Comparison of ENCODE assay signal across 22 cellular contexts in genomic region chr14:61575126-61575525, GRCh38.
"Had no signal": no experiment of that assay in that cellular context is flagged by ENCODE, and none has a peak within 500 bp of the region (broad histone marks: within the 10 kb centered on the region; RNA-seq: fewer than 3 reads in every experiment).

No MANE protein-coding gene starts in this region.

- H3K27ac Mint-ChIP-seq: activated naive CD4-positive, alpha-beta T cell treated with anti-CD3 and anti-CD28 coated beads for 36 hours; activated T-helper 2 cell treated with anti-CD3 and anti-CD28 coated beads, Interferon-gamma antibody, Interleukin-2, Interleukin-4, amounts not matched to agents 10 μg/mL and 5 μg/mL and 100 μg/mL, durations not matched to agents 14 hours and 24 hours and 36 hours; memory B cell; natural killer cell treated with Interleukin-12 subunit alpha and Interleukin-12 subunit beta and Interleukin-15 and Interleukin-18, amount 100 ng/mL, for 72 hours; progenitor cell of endocrine pancreas; stimulated activated naive CD8-positive, alpha-beta T cell treated with anti-CD3 and anti-CD28 coated beads, Interleukin-15, Interleukin-2, amounts not matched to agents 100 ng/mL and 50 ng/mL, for 24 hours had no signal

- H3K27me3 ChIP-seq: cardiac muscle cell, dorsolateral prefrontal cortex, esophagus squamous epithelium, right atrium auricular region, suprapubic skin, upper lobe of left lung had no signal

- DNase-seq: activated CD4-positive, alpha-beta T cell treated with anti-CD3 and anti-CD28 coated beads, Interleukin-2, amount 50 U/mL, for 48 hours; activated CD4-positive, CD25-positive, alpha-beta regulatory T cell treated with anti-CD3 and anti-CD28 coated beads, Interleukin-2, amount 50 U/mL, for 72 hours; activated naive CD4-positive, alpha-beta T cell treated with anti-CD3 and anti-CD28 coated beads for 36 hours; activated T-cell treated with anti-CD3 and anti-CD28 coated beads, Interleukin-2, amount 50 U/mL, for 1 hour; dorsolateral prefrontal cortex; esophagus squamous epithelium; foreskin fibroblast; hypothalamus; kidney glomerular epithelial cell; left ventricle myocardium superior; stimulated activated CD4-positive, alpha-beta T cell treated with anti-CD3 and anti-CD28 coated beads, Interleukin-4, amount 100 ng/mL, for 4 hours; stimulated activated CD8-positive, alpha-beta memory T cell treated with anti-CD3 and anti-CD28 coated beads, Interleukin-4, amount 100 ng/mL, for 48 hours; upper lobe of left lung had no signal

- H3K9me3 Mint-ChIP-seq: activated naive CD4-positive, alpha-beta T cell treated with anti-CD3 and anti-CD28 coated beads for 36 hours; activated T-helper 2 cell treated with anti-CD3 and anti-CD28 coated beads, Interferon-gamma antibody, Interleukin-2, Interleukin-4, amounts not matched to agents 10 μg/mL and 5 μg/mL and 100 μg/mL, durations not matched to agents 14 hours and 24 hours and 36 hours; memory B cell; natural killer cell treated with Interleukin-12 subunit alpha and Interleukin-12 subunit beta and Interleukin-15 and Interleukin-18, amount 100 ng/mL, for 72 hours; stimulated activated naive CD8-positive, alpha-beta T cell treated with anti-CD3 and anti-CD28 coated beads, Interleukin-15, Interleukin-2, amounts not matched to agents 100 ng/mL and 50 ng/mL, for 24 hours had no signal

- H3K4me3 Mint-ChIP-seq: activated naive CD4-positive, alpha-beta T cell treated with anti-CD3 and anti-CD28 coated beads for 36 hours; memory B cell; natural killer cell treated with Interleukin-12 subunit alpha and Interleukin-12 subunit beta and Interleukin-15 and Interleukin-18, amount 100 ng/mL, for 72 hours; stimulated activated naive CD8-positive, alpha-beta T cell treated with anti-CD3 and anti-CD28 coated beads, Interleukin-15, Interleukin-2, amounts not matched to agents 100 ng/mL and 50 ng/mL, for 24 hours had no signal

- H3K27ac ChIP-seq: cardiac muscle cell, right atrium auricular region, suprapubic skin, upper lobe of left lung had no signal

- ATAC-seq: left ventricle myocardium superior; natural killer cell treated with Interleukin-12 subunit alpha and Interleukin-12 subunit beta and Interleukin-15 and Interleukin-18, amount 100 ng/mL, for 72 hours had no signal

- H3K27me3 Mint-ChIP-seq: memory B cell; natural killer cell treated with Interleukin-12 subunit alpha and Interleukin-12 subunit beta and Interleukin-15 and Interleukin-18, amount 100 ng/mL, for 72 hours; stimulated activated naive CD8-positive, alpha-beta T cell treated with anti-CD3 and anti-CD28 coated beads, Interleukin-15, Interleukin-2, amounts not matched to agents 100 ng/mL and 50 ng/mL, for 24 hours had no signal

- H3K36me3 ChIP-seq: cardiac muscle cell, esophagus squamous epithelium, right atrium auricular region, suprapubic skin, upper lobe of left lung had no signal

- H3K9me3 ChIP-seq: esophagus squamous epithelium, right atrium auricular region, suprapubic skin, upper lobe of left lung had no signal

- FAIRE-seq: small intestine had no signal

- H3K4me3 ChIP-seq: cardiac muscle cell, dorsolateral prefrontal cortex, esophagus squamous epithelium, right atrium auricular region, suprapubic skin, upper lobe of left lung had no signal

- H3K36me3 Mint-ChIP-seq: memory B cell had no signal
